In genomic region chr16:9105189-9105588, GRCh38 we compare ENCODE assay signal across 21 cellular contexts. TPM values are rescaled to one million over a fixed set of nuclear protein-coding genes. Genes with fewer than 3 reads are reported as not detected.
A peak's percentile ranks its signal among the peaks of the same experiment; 100 is the strongest.
DNase-seq lines count a peak whose midpoint lies in the region; ATAC-seq and TF ChIP-seq lines count a peak whose summit lies in the region.
"Had no signal": no experiment of that assay in that cellular context is flagged by ENCODE, and none has a peak within 500 bp of the region (broad histone marks: within the 10 kb centered on the region; RNA-seq: fewer than 3 reads in every experiment).

No MANE protein-coding gene starts in this region.

- H3K36me3 ChIP-seq in psoas muscle (ENCODE audit: insufficient read depth in 1 of 2, low read depth in 1 of 2): peaks cover 11 to 42% of the 10 kb centered on the region in 2 donors

- H3K27ac ChIP-seq in psoas muscle: peak overlapping the region; percentile 74
- H3K27ac ChIP-seq in dorsolateral prefrontal cortex: no peak overlapping the region
- H3K27ac ChIP-seq: A549, body of pancreas, esophagus squamous epithelium, SK-N-MC had no signal

- no peak for DNase-seq in activated T-cell treated with anti-CD3 and anti-CD28 coated beads, Interleukin-2, amount 50 U/mL, for 4 hours
- DNase-seq in activated T-cell treated with anti-CD3 and anti-CD28 coated beads, Interleukin-2, amount 50 U/mL, for 1 hour: no peak
- no peak for DNase-seq in T-helper 17 cell
- DNase-seq in endothelial cell (ENCODE audit: low spot score): no peak
- DNase-seq in psoas muscle: no peak
- no peak for DNase-seq in Right ventricle myocardium superior
- no peak for DNase-seq in dorsolateral prefrontal cortex
- DNase-seq: activated CD4-positive, alpha-beta T cell treated with anti-CD3 and anti-CD28 coated beads, Interleukin-2, amount 50 U/mL, for 4 hours; body of pancreas; dermis blood vessel endothelial cell; EL; esophagus squamous epithelium; islet precursor cell; NCI-H1436; NCI-H2171 treated with DMSO at 0.1 percent for 48 hours; NCI-H748 treated with DMSO at 0.1 percent for 48 hours; stimulated activated CD4-positive, alpha-beta T cell treated with anti-CD3 and anti-CD28 coated beads, Interleukin-15, amount 100 ng/mL, for 24 hours had no signal

- H3K4me1 Mint-ChIP-seq in activated T-cell treated with anti-CD3 and anti-CD28 coated beads, Interleukin-2, amount 50 U/mL, for 4 hours (ENCODE audit: low read depth): peaks cover 91% of the 10 kb centered on the region
- H3K4me1 Mint-ChIP-seq in T-helper 17 cell (peaks cover 74% of the 10 kb centered on the region), endothelial cell (ENCODE audit: unreplicated experiment) (peaks cover 40% of the 10 kb centered on the region)

- TF ChIP-seq CTCF in endothelial cell (IDR thresholded peaks at IDR 0.05; ENCODE audit: unreplicated experiment): no peak
- no peak for TF ChIP-seq CTCF in psoas muscle (IDR thresholded peaks at IDR 0.05)
- no peak for TF ChIP-seq CTCF in dorsolateral prefrontal cortex (IDR thresholded peaks at IDR 0.05 in 54 of 56, conservative IDR thresholded peaks at IDR 0.05 in 2 of 56; ENCODE audit: low read depth in 1 of 56, partially characterized antibody in 56 of 56)

- no peaks in the 10 kb centered on the region for H3K9me3 Mint-ChIP-seq in activated T-cell treated with anti-CD3 and anti-CD28 coated beads, Interleukin-2, amount 50 U/mL, for 4 hours
- no peaks in the 10 kb centered on the region for H3K9me3 Mint-ChIP-seq in endothelial cell (ENCODE audit: unreplicated experiment)

- H3K9me3 ChIP-seq in T-helper 17 cell (ENCODE audit: control insufficient read depth, low read length, poor library complexity, severe bottlenecking) (no peaks in the 10 kb centered on the region), psoas muscle (no peaks in the 10 kb centered on the region)
- H3K9me3 ChIP-seq: A549, body of pancreas, esophagus squamous epithelium had no signal

- peak overlapping the region; percentile 14 for H3K4me3 Mint-ChIP-seq in activated T-cell treated with anti-CD3 and anti-CD28 coated beads, Interleukin-2, amount 50 U/mL, for 4 hours
- H3K4me3 Mint-ChIP-seq in T-helper 17 cell (peak overlapping the region; percentile 80), endothelial cell (ENCODE audit: unreplicated experiment) (peak overlapping the region; percentile 16)

- no peak for ATAC-seq in activated T-cell treated with anti-CD3 and anti-CD28 coated beads, Interleukin-2, amount 50 U/mL, for 4 hours
- ATAC-seq in T-helper 17 cell (peak; percentile 35), psoas muscle (no peak), HG03097 (IDR thresholded peaks at IDR 0.05; ENCODE audit: low FRiP score, unreplicated experiment) (no peak), Right ventricle myocardium superior (ENCODE audit: poor library complexity) (no peak)
- ATAC-seq: A549, body of pancreas, Panc1 had no signal

- H3K4me1 ChIP-seq in psoas muscle: peaks cover 96% of the 10 kb centered on the region

- no peaks in the 10 kb centered on the region for H3K27me3 Mint-ChIP-seq in activated T-cell treated with anti-CD3 and anti-CD28 coated beads, Interleukin-2, amount 50 U/mL, for 4 hours (ENCODE audit: low read depth)
- H3K27me3 Mint-ChIP-seq in T-helper 17 cell (no peaks in the 10 kb centered on the region), endothelial cell (ENCODE audit: unreplicated experiment) (peaks cover 3% of the 10 kb centered on the region)

- H3K27ac Mint-ChIP-seq in T-helper 17 cell: peak overlapping the region; percentile 77
- no peak overlapping the region for H3K27ac Mint-ChIP-seq in endothelial cell (ENCODE audit: unreplicated experiment)

- intact Hi-C loops in psoas muscle (cut with DNase I): no loop called here
- intact Hi-C loops in Right ventricle myocardium superior (cut with DNase I): no loop called here
- intact Hi-C loops in dorsolateral prefrontal cortex (cut with DNase I): no loop called here

- H3K27me3 ChIP-seq in psoas muscle (ENCODE audit: insufficient read depth in 3 of 3, low read length in 2 of 3) (no peaks in the 10 kb centered on the region), dorsolateral prefrontal cortex (no peaks in the 10 kb centered on the region)
- H3K27me3 ChIP-seq: body of pancreas, esophagus squamous epithelium had no signal

- H3K4me3 ChIP-seq in psoas muscle (no peak overlapping the region), dorsolateral prefrontal cortex (peak overlapping the region in 4 of 59 donors; percentile 0 to 18 (median 8))
- H3K4me3 ChIP-seq: A549, body of pancreas, esophagus squamous epithelium, SK-N-MC had no signal

- peaks cover 70% of the 10 kb centered on the region for H3K36me3 Mint-ChIP-seq in activated T-cell treated with anti-CD3 and anti-CD28 coated beads, Interleukin-2, amount 50 U/mL, for 4 hours (ENCODE audit: insufficient read depth)
- H3K36me3 Mint-ChIP-seq in T-helper 17 cell (ENCODE audit: low read depth) (peaks cover 13% of the 10 kb centered on the region), endothelial cell (ENCODE audit: low read depth, unreplicated experiment) (peaks cover 41% of the 10 kb centered on the region)

RNA-seq across cellular contexts. Expression of gene HAPSTR1, which starts 13.7 kb away (rescaled TPM):
- 10 to 100 TPM; 64.2 to 75.7 (median 70.0) TPM for total RNA-seq in activated T-cell treated with anti-CD3 and anti-CD28 coated beads, Interleukin-2, amount 50 U/mL, for 4 hours
- total RNA-seq in T-helper 17 cell: 100 to 1,000 TPM; 122 to 124 TPM
- total RNA-seq in endothelial cell (ENCODE audit: unreplicated experiment): 86.0 TPM
- total RNA-seq in psoas muscle: 10 to 100 TPM; 54.5 to 80.0 (median 73.5) TPM
- 10 to 100 TPM; 15.1 to 44.5 (median 18.2) TPM for polyA plus RNA-seq in psoas muscle
- 51.7 TPM for total RNA-seq in Right ventricle myocardium superior
- 100 to 1,000 TPM in 16 of 120 experiments, 10 to 100 TPM in 104; 60.1 to 117 (median 88.9) TPM for total RNA-seq in dorsolateral prefrontal cortex

Comparison
In these comparisons a context has a peak if more than half of its experiments do, and no peak if none do; other contexts are left out.
1. H3K4me3 Mint-ChIP-seq: peak in every context shown above with its lines; median percentile 80 in T-helper 17 cell; 16 in endothelial cell; 14 in activated T-cell treated with anti-CD3 and anti-CD28 coated beads, Interleukin-2, amount 50 U/mL, for 4 hours.